Comparison of ENCODE assay signal across 1 cellular context in genomic region chr3:58884457-58884856, GRCh38.
TF ChIP-seq lines count a peak whose summit lies in the region.

No MANE protein-coding gene starts in this region.

TF ChIP-seq in K562, 482 proteins besides CTCF, POLR2A, EP300 and RAD21 (continued from another document):
- TF ChIP-seq PBX2 (CRISPR knock-in tag; IDR thresholded peaks at IDR 0.05; ENCODE audit: low read depth) (no peak), PBX2 (tag; conservative IDR thresholded peaks at IDR 0.05; ENCODE audit: low read depth) (peak; percentile 38; the same call in 1 of the 2 replicates), E4F1 (CRISPR knock-in tag; IDR thresholded peaks at IDR 0.05; ENCODE audit: borderline replicate concordance) (no peak), SIX5 (IDR thresholded peaks at IDR 0.05; ENCODE audit: borderline replicate concordance in 1 of 2, insufficient read depth in 1 of 2, low read depth in 1 of 2, low read length in 2 of 2) (no peak), ILK (tag; IDR thresholded peaks at IDR 0.05; ENCODE audit: borderline replicate concordance, low read depth) (no peak), STAT6 (CRISPR knock-in tag; IDR thresholded peaks at IDR 0.05) (no peak), MEIS2 (IDR thresholded peaks at IDR 0.05; ENCODE audit: partially characterized antibody) (peak; percentile 85), RBBP5 (IDR thresholded peaks at IDR 0.05; ENCODE audit: borderline replicate concordance, insufficient read depth, low read length, poor library complexity, severe bottlenecking) (no peak), HMG20A (CRISPR knock-in tag; conservative IDR thresholded peaks at IDR 0.05) (no peak), MGA (IDR thresholded peaks at IDR 0.05) (peak; percentile 21; the same call in 1 of the 2 replicates), CBFA2T2 (conservative IDR thresholded peaks at IDR 0.05) (peak; percentile 63), TEAD4 (IDR thresholded peaks at IDR 0.05; ENCODE audit: low read length) (peak; percentile 73; the same call in 1 of the 2 replicates), TEAD4 (CRISPR knock-in tag; IDR thresholded peaks at IDR 0.05; ENCODE audit: borderline replicate concordance) (no peak), TGIF2 (CRISPR knock-in tag; IDR thresholded peaks at IDR 0.05) (no peak), ARID1B (IDR thresholded peaks at IDR 0.05) (peak; percentile 29; the same call in 1 of the 2 replicates), ZKSCAN3 (CRISPR knock-in tag; IDR thresholded peaks at IDR 0.05) (no peak), TCF3 (CRISPR knock-in tag; IDR thresholded peaks at IDR 0.05) (peak; percentile 55), MAFG (tag; conservative IDR thresholded peaks at IDR 0.05) (no peak), CREBBP (IDR thresholded peaks at IDR 0.05; ENCODE audit: low read depth, low read length) (no peak), ZNF143 (CRISPR knock-in tag; IDR thresholded peaks at IDR 0.05) (no peak), THRB (CRISPR knock-in tag; conservative IDR thresholded peaks at IDR 0.05) (no peak), TAL1 (IDR thresholded peaks at IDR 0.05) (peak; percentile 50), NR2C1 (IDR thresholded peaks at IDR 0.05) (no peak), NR2C1 (tag; IDR thresholded peaks at IDR 0.05) (no peak), CBFA2T3 (IDR thresholded peaks at IDR 0.05) (peak; percentile 70), PKNOX1 (IDR thresholded peaks at IDR 0.05) (peak; percentile 36; the same call in 1 of the 2 replicates)
